ENCODE assay signal across 8 cellular contexts in the genomic region with DNA sequence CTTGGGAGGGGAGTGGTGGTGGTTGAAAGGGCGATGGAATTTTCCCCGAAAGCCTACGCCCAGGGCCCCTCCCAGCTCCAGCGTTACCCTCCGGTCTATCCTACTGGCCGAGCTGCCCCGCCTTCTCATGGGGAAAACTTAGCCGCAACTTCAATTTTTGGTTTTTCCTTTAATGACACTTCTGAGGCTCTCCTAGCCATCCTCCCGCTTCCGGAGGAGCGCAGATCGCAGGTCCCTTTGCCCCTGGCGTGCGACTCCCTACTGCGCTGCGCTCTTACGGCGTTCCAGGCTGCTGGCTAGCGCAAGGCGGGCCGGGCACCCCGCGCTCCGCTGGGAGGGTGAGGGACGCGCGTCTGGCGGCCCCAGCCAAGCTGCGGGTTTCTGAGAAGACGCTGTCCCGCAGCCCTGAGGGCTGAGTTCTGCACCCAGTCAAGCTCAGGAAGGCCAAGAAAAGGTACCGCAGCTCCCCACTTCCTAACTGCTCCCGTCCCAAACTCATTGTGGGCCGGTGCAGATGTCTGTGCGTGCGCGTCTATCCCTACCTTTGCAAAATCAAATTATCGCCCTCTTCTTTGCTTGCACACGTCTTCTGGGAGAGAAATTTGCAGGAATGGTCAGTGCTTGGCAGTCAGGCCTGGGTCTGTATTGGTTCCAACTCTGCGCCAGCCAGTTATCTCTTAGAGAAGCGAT. TPM values are rescaled to one million over a fixed set of nuclear protein-coding genes. Genes with fewer than 3 reads are reported as not detected.
DNase-seq lines count a peak whose midpoint lies in the region; ATAC-seq and TF ChIP-seq lines count a peak whose summit lies in the region.

No MANE protein-coding gene starts in this region.

- H3K9me3 Mint-ChIP-seq in central memory CD8-positive, alpha-beta T cell, result no peaks in the 10 kb centered on the region

- peaks cover 33% of the 10 kb centered on the region for H3K4me1 Mint-ChIP-seq in central memory CD8-positive, alpha-beta T cell

- H3K4me3 ChIP-seq in SJSA1, result peak overlapping the region; percentile 71

- DNase-seq in COR-L47 (lab: John Stamatoyannopoulos, UW) (peak; percentile 30), SJSA1 (ENCODE audit: low read depth in 1 of 2, low spot score in 2 of 2) (peak; percentile 58 to 89), left lobe of liver (ENCODE audit: low spot score) (peak; percentile 63), middle frontal gyrus (ENCODE audit: extremely low spot score, low spot score) (no peak)
- peak in 1 of 2 donors; percentile 15 for DNase-seq in central memory CD8-positive, alpha-beta T cell (ENCODE audit: low spot score in 2 of 2)
- peak; percentile 35 for DNase-seq in stimulated activated CD8-positive, alpha-beta memory T cell treated with anti-CD3 and anti-CD28 coated beads, Interleukin-4, amount 100 ng/mL, for 48 hours

- peak overlapping the region; percentile 100 for H3K4me3 Mint-ChIP-seq in central memory CD8-positive, alpha-beta T cell

- peaks cover 19% of the 10 kb centered on the region for H3K4me1 ChIP-seq in SJSA1 (replicated peaks)

- H3K27me3 Mint-ChIP-seq in central memory CD8-positive, alpha-beta T cell, result no peaks in the 10 kb centered on the region

- peaks cover 5% of the 10 kb centered on the region for H3K36me3 Mint-ChIP-seq in central memory CD8-positive, alpha-beta T cell (ENCODE audit: insufficient read depth)

- H3K27me3 ChIP-seq in SJSA1 (replicated peaks), result no peaks in the 10 kb centered on the region

- H3K36me3 ChIP-seq in SJSA1, result no peaks in the 10 kb centered on the region; the same call in 1 of the 2 replicates

- TF ChIP-seq POLR2A in GM19193 (IDR thresholded peaks at IDR 0.05; ENCODE audit: extremely low read depth, insufficient read depth, insufficient read length), result peak; percentile 19

- peak; percentile 39 for ATAC-seq in HG03103 (IDR thresholded peaks at IDR 0.05; ENCODE audit: low read depth, unreplicated experiment)
- peak; percentile 63 for ATAC-seq in central memory CD8-positive, alpha-beta T cell (replicated peaks; ENCODE audit: extremely low read depth, poor library complexity, severe bottlenecking)
- peak; percentile 82 for ATAC-seq in left lobe of liver

- H3K9me3 ChIP-seq in SJSA1 (replicated peaks), result no peaks in the 10 kb centered on the region

- H3K27ac ChIP-seq in SJSA1, result peak overlapping the region; percentile 86

- peak overlapping the region; percentile 97 for H3K27ac Mint-ChIP-seq in central memory CD8-positive, alpha-beta T cell (ENCODE audit: low read depth)

RNA-seq across cellular contexts. Expression of a gene that starts 0.5 kb away (rescaled TPM):
- 6.4 and 8.9 TPM in 2 replicates for total RNA-seq in SJSA1 (2014; rRNA removed; shearing (Covaris generic))
- 2.7 TPM for total RNA-seq in left lobe of liver
